Comparison of ENCODE assay signal across 8 cellular contexts in the genomic region with DNA sequence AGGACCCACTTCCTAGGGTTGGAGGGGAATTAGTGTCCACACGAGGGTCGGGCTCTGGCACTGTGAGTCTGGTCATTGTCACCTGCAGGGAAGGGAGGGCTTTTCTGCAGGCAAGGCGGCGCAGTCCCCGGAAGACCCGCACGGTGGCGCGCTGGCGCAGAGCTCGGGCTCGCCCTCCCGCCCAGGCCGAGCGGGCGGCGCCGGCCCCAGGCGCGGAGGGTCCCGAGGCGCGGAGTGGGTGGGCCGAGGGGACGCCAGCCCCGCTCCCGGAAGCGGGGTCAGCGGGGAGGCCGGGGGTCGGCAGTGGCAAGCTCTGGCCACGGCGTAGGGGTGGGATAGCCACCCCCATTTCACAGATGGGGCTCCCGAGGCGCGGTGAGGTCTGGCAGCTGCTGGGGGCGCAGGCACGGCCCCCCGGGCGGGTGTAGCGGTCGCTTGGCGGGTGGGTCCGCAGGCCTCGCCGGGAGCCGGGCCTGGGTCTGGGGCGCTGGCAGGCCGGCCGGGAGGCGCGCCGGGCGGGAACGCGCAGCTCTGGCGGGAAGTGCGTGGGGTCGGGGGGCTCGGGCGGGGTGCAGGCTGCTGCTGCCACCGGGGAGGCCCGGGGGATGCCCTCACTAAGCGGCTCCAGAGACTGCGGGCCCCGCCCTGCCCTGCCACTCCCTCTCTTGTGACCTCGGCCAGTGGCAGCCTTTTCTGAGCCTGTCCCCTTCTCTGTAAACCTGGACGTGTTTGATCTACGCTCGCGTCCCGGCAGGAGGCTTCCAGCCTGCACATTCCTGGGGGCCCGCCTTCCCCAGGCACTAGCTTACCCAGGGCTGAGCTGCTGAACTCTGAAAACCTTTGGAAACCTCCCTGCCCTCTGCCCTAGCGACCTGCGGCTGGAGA. TPM values are rescaled to one million over a fixed set of nuclear protein-coding genes. Genes with fewer than 3 reads are reported as not detected.
DNase-seq lines count a peak whose midpoint lies in the region; TF ChIP-seq lines count a peak whose summit lies in the region.

No MANE protein-coding gene starts in this region.

- H3K4me2 ChIP-seq in SU-DHL-6 (ENCODE audit: low read depth, low read length, poor library complexity, severe bottlenecking) (peak overlapping the region; percentile 36), hepatocyte (peak overlapping the region; percentile 89)

- no peaks in the 10 kb centered on the region for H3F3A ChIP-seq in SU-DHL-6 (ENCODE audit: insufficient read depth)

- H3K27me3 ChIP-seq in SU-DHL-6 (ENCODE audit: low read length) (no peaks in the 10 kb centered on the region), adipocyte (replicated peaks; ENCODE audit: control insufficient read depth, insufficient read depth, low read length) (peaks cover 30% of the 10 kb centered on the region), hepatocyte (no peaks in the 10 kb centered on the region)

- no peak overlapping the region for H2AFZ ChIP-seq in SU-DHL-6 (ENCODE audit: low read depth, low read length, severe bottlenecking)
- peak overlapping the region; percentile 53 for H2AFZ ChIP-seq in hepatocyte

- DNase-seq in NCI-H510A treated with DMSO at 0.1 percent for 48 hours (lab: John Stamatoyannopoulos, UW) (peak; percentile 45), NCI-H510A (lab: John Stamatoyannopoulos, UW) (no peak), HT1080 (ENCODE audit: low read depth) (peak; percentile 39), adipocyte (ENCODE audit: low read depth) (peak; percentile 82), hepatocyte (ENCODE audit: low spot score) (peak; percentile 88), skeletal muscle cell (ENCODE audit: low read depth) (no peak), T1000 (lab: John Stamatoyannopoulos, UW) (no peak)

- H4K20me1 ChIP-seq in SU-DHL-6 (ENCODE audit: low read depth, low read length), result no peaks in the 10 kb centered on the region
- H4K20me1 ChIP-seq in hepatocyte (ENCODE audit: insufficient read depth, poor library complexity, severe bottlenecking), result no peaks in the 10 kb centered on the region

- H3K27ac ChIP-seq in SU-DHL-6 (ENCODE audit: low read depth, low read length) (no peak overlapping the region), hepatocyte (peak overlapping the region; percentile 96)

- H3K4me3 ChIP-seq in SU-DHL-6 (ENCODE audit: insufficient read depth, low read length, poor library complexity, severe bottlenecking) (no peak overlapping the region), adipocyte (ENCODE audit: low read length) (peak overlapping the region; percentile 70), hepatocyte (peak overlapping the region; percentile 60), skeletal muscle cell (ENCODE audit: low read depth, low read length) (peak overlapping the region; percentile 52)

- H3K9ac ChIP-seq in SU-DHL-6 (ENCODE audit: low read length), result no peak overlapping the region
- peak overlapping the region; percentile 64 for H3K9ac ChIP-seq in adipocyte (ENCODE audit: low read length)

- 3% methylated on average over 32 of the region's 75 CpGs for WGBS in hepatocyte (ENCODE audit: low lambda C conversion rate, missing lambda C conversion rate)

- H3K36me3 ChIP-seq in SU-DHL-6 (ENCODE audit: low read length) (no peaks in the 10 kb centered on the region), adipocyte (ENCODE audit: control insufficient read depth, insufficient read depth, low read length, severe bottlenecking) (no peaks in the 10 kb centered on the region), hepatocyte (replicated peaks; ENCODE audit: insufficient read depth, low read depth) (no peaks in the 10 kb centered on the region)

- H3K79me2 ChIP-seq in SU-DHL-6 (ENCODE audit: insufficient read depth, low read length) (no peaks in the 10 kb centered on the region), hepatocyte (no peaks in the 10 kb centered on the region)

- H3K9me3 ChIP-seq in SU-DHL-6 (ENCODE audit: insufficient read depth, low read length), result no peaks in the 10 kb centered on the region
- H3K9me3 ChIP-seq in adipocyte (ENCODE audit: control insufficient read depth, low read length), result no peaks in the 10 kb centered on the region
- H3K9me3 ChIP-seq in hepatocyte (ENCODE audit: low read depth), result no peaks in the 10 kb centered on the region

- H3K4me1 ChIP-seq in adipocyte (ENCODE audit: control insufficient read depth, insufficient read depth, low read length) (peaks cover 5% of the 10 kb centered on the region), hepatocyte (ENCODE audit: insufficient read depth) (peaks cover 13% of the 10 kb centered on the region)

- peak; percentile 54 for TF ChIP-seq CTCF in SU-DHL-6 (IDR thresholded peaks at IDR 0.05; ENCODE audit: insufficient read depth, low read length, poor library complexity, severe bottlenecking)
- peak; percentile 76 for TF ChIP-seq CTCF in hepatocyte (IDR thresholded peaks at IDR 0.05; ENCODE audit: poor library complexity)

- H3K9me2 ChIP-seq in SU-DHL-6 (replicated peaks; ENCODE audit: insufficient read depth, low read length) (no peaks in the 10 kb centered on the region), hepatocyte (replicated peaks; ENCODE audit: insufficient read depth) (no peaks in the 10 kb centered on the region)

RNA-seq across cellular contexts. Expression of gene CYP46A1, which starts 46.1 kb away (rescaled TPM):
- total RNA-seq in HT1080 (2014; rRNA removed; shearing (Covaris generic)), result not detected in 2 replicates
- not detected in 2 replicates for polyA plus RNA-seq in HT1080 (2015; cell fraction: cytosol; rRNA removed)
- 0.19 TPM in 1 of 2 replicates, not detected in the other for polyA plus RNA-seq in HT1080 (2015; cell fraction: nucleus; rRNA removed)
- 0.12 and 0.47 TPM in 2 replicates for total RNA-seq in hepatocyte
- 1.7 and 2.3 TPM in 2 replicates for polyA plus RNA-seq in hepatocyte

Comparison
In these comparisons a context has a peak if more than half of its experiments do, and no peak if none do; other contexts are left out.
1. DNase-seq: peak in NCI-H510A treated with DMSO at 0.1 percent for 48 hours (single experiment), HT1080 (single experiment), adipocyte (single experiment) and hepatocyte (single experiment); none in NCI-H510A (single experiment), skeletal muscle cell (single experiment) and T1000 (single experiment).